Comparison of ENCODE assay signal across 1 cellular context in genomic region chr5:68711311-68712200, GRCh38.
TF ChIP-seq lines count a peak whose summit lies in the region.

No MANE protein-coding gene starts in this region.

TF ChIP-seq in GM12878, 131 proteins besides CTCF, POLR2A, EP300 and RAD21 (continued from another document):
- TF ChIP-seq BCLAF1 (IDR thresholded peaks at IDR 0.05) = no peak
- no peak for TF ChIP-seq BCL3 (IDR thresholded peaks at IDR 0.05; ENCODE audit: borderline replicate concordance, insufficient read depth, low read depth, low read length, poor library complexity, severe bottlenecking)
- no peak for TF ChIP-seq HDGF (IDR thresholded peaks at IDR 0.05)
- no peak for TF ChIP-seq ZSCAN29 (IDR thresholded peaks at IDR 0.05)
- no peak for TF ChIP-seq FOS (IDR thresholded peaks at IDR 0.05; ENCODE audit: borderline replicate concordance, extremely low read depth, insufficient read length)
- peak; percentile 91 for TF ChIP-seq NFIC (IDR thresholded peaks at IDR 0.05; ENCODE audit: low read depth, low read length)
- peak; percentile 84 for TF ChIP-seq EED (IDR thresholded peaks at IDR 0.05; ENCODE audit: low read depth)
- TF ChIP-seq FOXM1 (IDR thresholded peaks at IDR 0.05; ENCODE audit: low read depth, low read length) = peak; percentile 87; the same call in 1 of the 2 replicates
- no peak for TF ChIP-seq CHD1 (IDR thresholded peaks at IDR 0.05; ENCODE audit: low read depth, low read length)
- no peak for TF ChIP-seq RCOR1 (conservative IDR thresholded peaks at IDR 0.05; ENCODE audit: low read depth, low read length)
- TF ChIP-seq PRDM15 (CRISPR knock-in tag; IDR thresholded peaks at IDR 0.05) = no peak
- TF ChIP-seq SIN3A (IDR thresholded peaks at IDR 0.05; ENCODE audit: low read depth, low read length) = no peak
TF ChIP-seq in GM12878: peak in this region for 26.
